In genomic region chr6:90442366-90442765, GRCh38 we compare ENCODE assay signal across 22 cellular contexts.
"Had no signal": no experiment of that assay in that cellular context is flagged by ENCODE, and none has a peak within 500 bp of the region (broad histone marks: within the 10 kb centered on the region; RNA-seq: fewer than 3 reads in every experiment).

No MANE protein-coding gene starts in this region.

- H3K27ac ChIP-seq: adrenal gland, colonic mucosa, gastroesophageal sphincter, heart right ventricle, neutrophil, parathyroid adenoma, tibial nerve, vagina had no signal

- H3K9me3 ChIP-seq: adrenal gland, colonic mucosa, gastroesophageal sphincter, heart right ventricle, mucosa of descending colon, neutrophil, tibial nerve, vagina had no signal

- H3K4me3 ChIP-seq: adrenal gland, colonic mucosa, gastroesophageal sphincter, heart right ventricle, mucosa of descending colon, tibial nerve, vagina had no signal

- H3K27me3 ChIP-seq: adrenal gland, colonic mucosa, heart right ventricle, tibial nerve, vagina had no signal

- H2AFZ ChIP-seq: parathyroid adenoma had no signal

- H3K4me1 ChIP-seq: colonic mucosa, gastroesophageal sphincter, parathyroid adenoma, vagina had no signal

- H3K9ac ChIP-seq: parathyroid adenoma had no signal

- FAIRE-seq: endometrium had no signal

- H3K36me3 ChIP-seq: adrenal gland, colonic mucosa, gastroesophageal sphincter, heart right ventricle, neutrophil, tibial nerve, vagina had no signal

- ATAC-seq: activated CD8-positive, alpha-beta memory T cell treated with anti-CD3 and anti-CD28 coated beads, Interleukin-2, amount 10 ng/mL, durations not matched to agents 7 days and 5 days; esophagus mucosa; gastroesophageal sphincter; heart right ventricle; mucosa of descending colon; naive thymus-derived CD4-positive, alpha-beta T cell had no signal

- DNase-seq: activated CD4-positive, alpha-beta memory T cell treated with anti-CD3 and anti-CD28 coated beads for 36 hours; activated CD4-positive, alpha-beta T cell treated with anti-CD3 and anti-CD28 coated beads for 1 hour; activated CD8-positive, alpha-beta memory T cell treated with anti-CD3 and anti-CD28 coated beads, Interleukin-2, amount 10 ng/mL, durations not matched to agents 7 days and 5 days; activated naive CD4-positive, alpha-beta T cell treated with anti-CD3 and anti-CD28 coated beads, Interleukin-2, amount 10 ng/mL, durations not matched to agents 7 days and 5 days; activated T-cell treated with anti-CD3 and anti-CD28 coated beads, Interleukin-2, amount 50 U/mL, for 1 hour; adrenal gland; colonic mucosa; heart right ventricle; islet precursor cell; mammary epithelial cell; mucosa of descending colon; naive thymus-derived CD4-positive, alpha-beta T cell; stimulated activated CD4-positive, alpha-beta T cell treated with anti-CD3 and anti-CD28 coated beads, Interleukin-2, amount 100 ng/mL, for 48 hours; stimulated activated naive CD4-positive, alpha-beta T cell; SW 1271 had no signal
